In the genomic region with DNA sequence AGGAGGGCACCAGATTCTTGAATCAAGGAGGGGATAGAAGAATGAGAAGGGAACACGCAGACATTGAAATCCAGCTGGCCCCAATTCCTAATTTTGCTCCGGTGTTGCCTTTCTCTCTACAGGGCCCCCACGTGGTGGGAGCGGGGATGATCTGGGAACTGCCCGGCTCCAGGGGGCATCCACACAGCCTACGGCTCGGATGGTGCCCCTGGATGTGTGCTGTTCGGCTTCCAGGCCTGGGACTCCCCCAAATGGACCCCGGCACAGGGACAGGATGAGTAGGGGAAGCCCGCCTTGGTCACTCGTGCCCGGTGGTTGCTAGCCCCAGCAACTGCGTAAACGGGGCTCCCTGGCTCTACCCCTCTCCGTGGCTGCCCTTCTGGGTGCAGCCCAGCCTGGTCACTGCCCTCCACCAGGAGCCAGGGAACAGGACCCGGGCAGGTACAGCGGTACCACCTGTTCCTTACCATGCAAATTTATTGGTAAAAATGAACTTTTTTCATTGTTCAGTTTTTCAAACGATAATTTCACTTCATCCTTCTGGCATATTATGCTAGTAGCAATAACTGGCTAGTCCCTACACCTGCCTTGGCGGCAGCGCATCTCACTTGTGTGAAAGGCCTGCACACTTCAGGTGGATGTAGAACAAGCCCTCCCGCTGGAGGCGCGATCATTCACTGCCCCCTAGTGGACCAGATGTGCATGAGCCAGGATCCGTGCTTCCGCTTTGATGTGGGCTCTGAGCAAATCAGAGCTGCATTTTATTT, we compare ENCODE assay signal across 8 cellular contexts.
DNase-seq lines count a peak whose midpoint lies in the region; ATAC-seq and TF ChIP-seq lines count a peak whose summit lies in the region.

No MANE protein-coding gene starts in this region.

- WGBS in lung, 2 donors, result 23 to 36% methylated on average over 25 of the region's 25 CpGs

- peak; percentile 100 for TF ChIP-seq CTCF in C4-2B (conservative IDR thresholded peaks at IDR 0.05)
- TF ChIP-seq CTCF in lung (IDR thresholded peaks at IDR 0.05; ENCODE audit: control extremely low read depth, extremely low read depth), result peak; percentile 66

- no peaks in the 10 kb centered on the region for H3K27me3 ChIP-seq in lung (ENCODE audit: control insufficient read depth, insufficient read depth)

- ATAC-seq in GM19351 (IDR thresholded peaks at IDR 0.05; ENCODE audit: unreplicated experiment), result peak; percentile 89
- peak; percentile 79 for ATAC-seq in HG03442 (IDR thresholded peaks at IDR 0.05; ENCODE audit: unreplicated experiment)
- peak; percentile 83 for ATAC-seq in lung (ENCODE audit: insufficient read depth, low FRiP score)

- DNase-seq in NCI-H748 treated with DMSO at 0.1 percent for 48 hours (lab: John Stamatoyannopoulos, UW), result peak; percentile 92
- peak; percentile 80 to 81 for DNase-seq in activated CD4-positive, alpha-beta T cell treated with anti-CD3 and anti-CD28 coated beads, Interleukin-2, amount 50 U/mL, for 4 hours
- peak; percentile 91 for DNase-seq in dermis blood vessel endothelial cell
- peak; percentile 88 for DNase-seq in lung (ENCODE audit: low spot score)
- DNase-seq in stimulated activated CD8-positive, alpha-beta memory T cell treated with anti-CD3 and anti-CD28 coated beads, Interleukin-12 subunit alpha, Interleukin-12 subunit beta, amount 100 ng/mL, for 4 hours (ENCODE audit: low read depth), result peak; percentile 57

- no peak overlapping the region for H3K4me3 ChIP-seq in lung

- peaks cover 3 to 9% of the 10 kb centered on the region in 2 donors for H3K4me1 ChIP-seq in lung (ENCODE audit: control insufficient read depth in 2 of 2, insufficient read depth in 2 of 2, low read length in 2 of 2)

- H3K27ac ChIP-seq in C4-2B (no peak overlapping the region), lung (ENCODE audit: low read depth in 1 of 2, low read length in 1 of 2) (no peak overlapping the region)

- H3K36me3 ChIP-seq in lung (ENCODE audit: control insufficient read depth in 2 of 2, insufficient read depth in 2 of 2, low read length in 2 of 2), result no peaks in the 10 kb centered on the region

- H3K9me3 ChIP-seq in lung (ENCODE audit: control insufficient read depth in 2 of 2, insufficient read depth in 1 of 2, low read length in 1 of 2), result no peaks in the 10 kb centered on the region
